Comparison of ENCODE assay signal across 8 cellular contexts in the genomic region with DNA sequence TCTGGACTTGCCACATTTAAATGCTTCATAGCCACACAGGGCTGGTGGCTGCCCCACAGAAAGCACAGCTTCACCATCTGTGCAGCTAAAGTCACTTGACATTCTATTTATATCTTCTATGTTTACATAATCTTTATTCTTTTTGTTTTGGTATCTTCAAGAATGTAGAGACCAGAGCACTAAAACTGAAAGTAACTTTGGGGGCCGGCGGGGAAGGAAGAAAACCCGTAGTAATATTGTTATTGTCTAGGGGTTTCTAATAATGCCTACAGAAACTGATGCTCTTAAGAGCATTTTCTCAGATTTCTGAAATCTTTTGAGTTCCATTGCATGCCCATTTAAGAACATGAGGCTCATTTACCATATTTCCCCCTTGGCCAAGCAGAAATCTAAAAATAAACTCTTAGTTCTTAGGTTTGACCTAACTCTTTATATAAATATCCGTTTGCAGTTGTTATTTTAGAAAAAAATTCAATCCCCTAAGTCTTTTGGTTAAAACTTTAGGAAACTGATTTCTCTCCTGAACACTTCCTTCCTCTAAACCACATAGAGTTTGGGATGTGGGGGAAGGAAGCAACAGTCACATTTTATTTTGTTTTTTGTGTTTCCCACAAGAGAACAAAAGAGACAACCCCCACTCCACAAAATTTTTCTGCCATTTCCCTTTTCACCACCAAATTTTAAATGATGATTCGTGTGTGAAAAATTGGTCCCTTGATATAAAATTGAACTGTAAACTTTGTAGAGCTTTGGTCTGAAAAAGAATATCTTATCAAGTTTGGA.
DNase-seq lines count a peak whose midpoint lies in the region; ATAC-seq and TF ChIP-seq lines count a peak whose summit lies in the region.

No MANE protein-coding gene starts in this region.

- H3K27ac ChIP-seq in Karpas-422 (ENCODE audit: low read length) (no peak overlapping the region), aorta (ENCODE audit: low read depth in 1 of 2, low read length in 2 of 2) (peak overlapping the region; percentile 81 to 86)

- POLR2A ChIA-PET in GM10248 (lab: Yijun Ruan, JAX) = no interaction called here

- H3K4me3 ChIP-seq in Karpas-422 (ENCODE audit: low read length) (0 out of 2 replicates have a peak overlapping the region, but pooled peaks have one; percentile 13), fibroblast of the aortic adventitia (ENCODE audit: low read depth, low read length) (peak overlapping the region; percentile 34), aorta (ENCODE audit: low read length in 2 of 2) (peak overlapping the region; percentile 43 to 87)

- H3K4me1 ChIP-seq in Karpas-422 (ENCODE audit: low read length) (no peaks in the 10 kb centered on the region), aorta (ENCODE audit: control insufficient read depth in 1 of 2, insufficient read depth in 2 of 2, low read length in 2 of 2) (peaks cover 0 to 1% of the 10 kb centered on the region in 2 donors)

- H3K4me2 ChIP-seq in Karpas-422 (ENCODE audit: low read depth, low read length, poor library complexity, severe bottlenecking) = peak overlapping the region; percentile 34

- ATAC-seq in GM21576 (IDR thresholded peaks at IDR 0.05; ENCODE audit: unreplicated experiment) (peak; percentile 100), aorta (ENCODE audit: low FRiP score) (peak; percentile 53)

- no peaks in the 10 kb centered on the region for H4K20me1 ChIP-seq in Karpas-422 (ENCODE audit: insufficient read depth, low read depth, low read length)

- H3K27me3 ChIP-seq in Karpas-422 (ENCODE audit: low read length) = no peaks in the 10 kb centered on the region
- no peaks in the 10 kb centered on the region for H3K27me3 ChIP-seq in aorta (ENCODE audit: control insufficient read depth in 1 of 2, insufficient read depth in 2 of 2, low read length in 1 of 2)

- intact Hi-C loops in aorta (cut with DNase I) = loop anchor here in 1 of 2 donors (5.0 kb wide), 1 partner anchor 79 kb away; no protein-coding TSS in a partner anchor

- no peaks in the 10 kb centered on the region for H3K79me2 ChIP-seq in Karpas-422 (ENCODE audit: low read length)

- no peaks in the 10 kb centered on the region for H3K9me2 ChIP-seq in Karpas-422 (replicated peaks; ENCODE audit: insufficient read depth, low read length)

- no peak overlapping the region for H3K9ac ChIP-seq in Karpas-422 (ENCODE audit: low read length)

- 2 to 6% methylated on average over 5 of the region's 5 CpGs for WGBS in aorta, 2 donors

- CTCF ChIA-PET in GM10248 (lab: Yijun Ruan, JAX) = interaction anchor here (1.0 kb wide), 1 partner anchor 111 kb away, joined by 3 read pairs; no protein-coding TSS in a partner anchor

- H2AFZ ChIP-seq in Karpas-422 (ENCODE audit: low read length) = no peak overlapping the region

- DNase-seq in GM10248 (ENCODE audit: extremely low spot score) = peak; percentile 23
- DNase-seq in Karpas-422 = no peak
- DNase-seq in fibroblast of the aortic adventitia (ENCODE audit: low read depth) = peak; percentile 39
- DNase-seq in aorta = no peak
- no peak for DNase-seq in activated CD4-positive, alpha-beta T cell treated with anti-CD3 and anti-CD28 coated beads for 1 hour
- no peak for DNase-seq in cerebellum (ENCODE audit: low spot score)
- no peak for DNase-seq in NCI-H1105 (lab: John Stamatoyannopoulos, UW)

- H3K36me3 ChIP-seq in Karpas-422 (ENCODE audit: insufficient read depth, low read length) (no peaks in the 10 kb centered on the region), aorta (ENCODE audit: control insufficient read depth in 1 of 2, insufficient read depth in 2 of 2, low read length in 1 of 2) (no peaks in the 10 kb centered on the region)

- TF ChIP-seq CTCF in GM10248 (IDR thresholded peaks at IDR 0.05; ENCODE audit: control extremely low read depth, extremely low read depth, low read depth, missing control alignments) (no peak), fibroblast of the aortic adventitia (IDR thresholded peaks at IDR 0.05; ENCODE audit: insufficient read depth, low read length) (no peak)

- no peaks in the 10 kb centered on the region for H3K9me3 ChIP-seq in Karpas-422 (ENCODE audit: low read length)
- H3K9me3 ChIP-seq in aorta (ENCODE audit: control insufficient read depth, low read length) = no peaks in the 10 kb centered on the region

Comparison
In these comparisons a context has a peak if more than half of its experiments do, and no peak if none do; other contexts are left out.
1. DNase-seq: peak in GM10248 (single experiment) and fibroblast of the aortic adventitia (single experiment); none in Karpas-422 (single experiment), aorta (0 of 2), activated CD4-positive, alpha-beta T cell treated with anti-CD3 and anti-CD28 coated beads for 1 hour (single experiment), cerebellum (single experiment) and NCI-H1105 (single experiment).
2. H3K4me3 ChIP-seq: peak in every context shown above with its lines; median percentile 65 in aorta; 34 in fibroblast of the aortic adventitia; 13 in Karpas-422.